In the genomic region with DNA sequence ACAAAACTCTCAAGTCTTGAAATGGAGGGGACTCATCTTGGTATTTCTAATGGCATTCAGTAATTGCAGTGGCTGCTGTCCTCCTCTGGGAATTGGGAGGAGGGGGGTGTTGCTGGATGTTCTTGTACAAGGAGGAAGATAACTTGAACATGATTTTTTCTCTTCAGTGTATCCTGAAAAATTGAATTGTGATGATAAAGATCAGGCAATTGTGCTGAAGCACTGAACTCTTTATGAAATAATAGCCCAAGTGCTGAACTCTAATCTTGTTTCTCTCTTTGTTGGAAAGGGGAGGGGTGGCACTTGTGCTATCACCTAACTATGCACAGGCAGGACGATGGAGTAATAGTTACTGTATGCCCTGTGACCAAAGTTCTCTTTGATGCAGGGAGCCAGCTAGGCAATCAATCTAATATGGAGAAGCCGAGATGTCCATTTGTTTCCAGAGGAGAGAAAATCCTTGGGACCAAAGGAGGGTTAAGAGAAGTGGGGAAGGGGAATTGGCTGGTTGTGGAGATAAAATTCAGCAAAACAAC, we compare ENCODE assay signal across 1 cellular context.
TF ChIP-seq lines count a peak whose summit lies in the region.

No MANE protein-coding gene starts in this region.

TF ChIP-seq in SK-N-SH, 30 proteins besides CTCF, POLR2A, EP300 and RAD21 (continued from another document):
- TF ChIP-seq, protein P1, sequence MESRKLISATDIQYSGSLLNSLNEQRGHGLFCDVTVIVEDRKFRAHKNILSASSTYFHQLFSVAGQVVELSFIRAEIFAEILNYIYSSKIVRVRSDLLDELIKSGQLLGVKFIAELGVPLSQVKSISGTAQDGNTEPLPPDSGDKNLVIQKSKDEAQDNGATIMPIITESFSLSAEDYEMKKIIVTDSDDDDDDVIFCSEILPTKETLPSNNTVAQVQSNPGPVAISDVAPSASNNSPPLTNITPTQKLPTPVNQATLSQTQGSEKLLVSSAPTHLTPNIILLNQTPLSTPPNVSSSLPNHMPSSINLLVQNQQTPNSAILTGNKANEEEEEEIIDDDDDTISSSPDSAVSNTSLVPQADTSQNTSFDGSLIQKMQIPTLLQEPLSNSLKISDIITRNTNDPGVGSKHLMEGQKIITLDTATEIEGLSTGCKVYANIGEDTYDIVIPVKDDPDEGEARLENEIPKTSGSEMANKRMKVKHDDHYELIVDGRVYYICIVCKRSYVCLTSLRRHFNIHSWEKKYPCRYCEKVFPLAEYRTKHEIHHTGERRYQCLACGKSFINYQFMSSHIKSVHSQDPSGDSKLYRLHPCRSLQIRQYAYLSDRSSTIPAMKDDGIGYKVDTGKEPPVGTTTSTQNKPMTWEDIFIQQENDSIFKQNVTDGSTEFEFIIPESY (IDR thresholded peaks at IDR 0.05; ENCODE audit: borderline replicate concordance, low read depth), result no peak
- TF ChIP-seq POLR2AphosphoS5 (IDR thresholded peaks at IDR 0.05; ENCODE audit: low read depth, low read length), result no peak
- TF ChIP-seq RCOR1 (IDR thresholded peaks at IDR 0.05; ENCODE audit: low read length), result no peak
TF ChIP-seq in SK-N-SH: peak in this region for 0.
